8 cellular contexts compared by ENCODE assay signal in the genomic region with DNA sequence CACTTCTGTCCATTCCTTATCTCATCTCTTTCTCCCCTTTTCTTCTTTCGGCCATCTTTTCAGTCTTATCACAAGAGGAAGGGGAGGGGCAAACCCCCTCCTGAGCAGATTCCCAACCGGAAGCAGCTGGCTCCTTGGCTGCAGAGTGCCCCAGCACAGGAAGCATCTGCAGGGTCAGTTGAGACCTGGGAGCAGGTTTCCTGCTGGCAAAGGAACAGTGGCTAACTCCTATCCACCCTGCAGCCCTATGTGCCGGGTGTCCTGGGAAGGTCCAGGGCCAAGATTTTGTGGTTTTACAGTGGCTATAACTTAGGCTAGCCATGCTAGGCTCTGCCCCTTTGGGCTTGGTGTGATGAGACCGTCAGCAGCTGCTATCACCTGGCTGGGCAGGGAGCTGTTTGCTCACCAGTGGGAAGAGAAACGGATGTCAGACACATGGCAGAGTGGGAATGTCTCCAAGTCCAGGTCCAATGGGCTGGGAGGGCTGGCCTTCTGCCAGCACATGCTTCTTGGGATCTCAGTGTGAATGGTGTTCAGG. TPM values are rescaled to one million over a fixed set of nuclear protein-coding genes. Genes with fewer than 3 reads are reported as not detected.
DNase-seq lines count a peak whose midpoint lies in the region; ATAC-seq lines count a peak whose summit lies in the region.

No MANE protein-coding gene starts in this region.

- peak overlapping the region in 5 of 8 donors; percentile 17 to 65 (median 21) for H3K4me3 Mint-ChIP-seq in CD4-positive, alpha-beta memory T cell

- CTCF ChIA-PET in CD4-positive, alpha-beta memory T cell (lab: Charles Lee; ENCODE audit: partially characterized antibody), result interaction anchor here (1.4 to 22.4 kb wide), 6 partner anchors 6 to 43 kb away, joined by 4 to 1282 read pairs (median 24); partner anchors contain the start of gene SH2B3

- no peaks in the 10 kb centered on the region for H3K27me3 ChIP-seq in CD4-positive, alpha-beta memory T cell (ENCODE audit: insufficient read depth, low read length)

- H3K4me1 Mint-ChIP-seq in CD4-positive, alpha-beta memory T cell, result peaks cover 47 to 92% (median 79%) of the 10 kb centered on the region in 4 donors

- DNase-seq in CD4-positive, alpha-beta memory T cell, result no peak
- peak; percentile 52 to 57 for DNase-seq in Kasumi-1 (lab: John Stamatoyannopoulos, UW)
- DNase-seq in left lobe of liver (ENCODE audit: low spot score), result peak; percentile 77
- DNase-seq in ureter (ENCODE audit: low spot score), result peak; percentile 46
- no peak for DNase-seq in T-helper 9 cell
- no peak for DNase-seq in stimulated activated naive CD4-positive, alpha-beta T cell treated with Interleukin-2 at 50 U/mL for 16 hours (lab: John Stamatoyannopoulos, UW)

- no peaks in the 10 kb centered on the region for H3K27me3 Mint-ChIP-seq in CD4-positive, alpha-beta memory T cell

- H3K9me3 Mint-ChIP-seq in CD4-positive, alpha-beta memory T cell, result peaks cover 0 to 2% (median 0%) of the 10 kb centered on the region in 8 donors

- H3K36me3 Mint-ChIP-seq in CD4-positive, alpha-beta memory T cell, result peaks cover 27 to 54% of the 10 kb centered on the region in 2 donors

- intact Hi-C loops in CD4-positive, alpha-beta memory T cell (cut with micrococcal nuclease), result no loop called here

- peak overlapping the region; percentile 71 for H3K27ac ChIP-seq in CD4-positive, alpha-beta memory T cell (ENCODE audit: low read depth, low read length)
- peak overlapping the region; percentile 37 for H3K27ac ChIP-seq in angular gyrus (ENCODE audit: low read depth, low read length)

- H3K4me1 ChIP-seq in CD4-positive, alpha-beta memory T cell (ENCODE audit: insufficient read depth, low read length), result peaks cover 81% of the 10 kb centered on the region

- H3K4me3 ChIP-seq in CD4-positive, alpha-beta memory T cell (ENCODE audit: low read length in 2 of 2), result no peak overlapping the region

- no peaks in the 10 kb centered on the region for H3K9me3 ChIP-seq in CD4-positive, alpha-beta memory T cell (ENCODE audit: control insufficient read depth in 1 of 2, low read length in 2 of 2)

- peaks cover 44% of the 10 kb centered on the region for H3K36me3 ChIP-seq in CD4-positive, alpha-beta memory T cell (ENCODE audit: insufficient read depth, low read length)

- peak; percentile 60 for ATAC-seq in left lobe of liver
- ATAC-seq in GM18868 (IDR thresholded peaks at IDR 0.05; ENCODE audit: unreplicated experiment), result no peak

- POLR2A ChIA-PET in CD4-positive, alpha-beta memory T cell (lab: Charles Lee; ENCODE audit: partially characterized antibody), result interaction anchor here (1.5 to 27.1 kb wide), 5 partner anchors 9 to 40 kb away, joined by 3 to 683 read pairs (median 107); partner anchors contain the start of gene SH2B3

- H3K27ac Mint-ChIP-seq in CD4-positive, alpha-beta memory T cell, result peak overlapping the region; percentile 83 to 100 (median 96)

RNA-seq across cellular contexts. Expression of gene SH2B3, which starts 40.4 kb away (rescaled TPM):
- 10 to 100 TPM; 25.3 to 28.2 TPM for total RNA-seq in CD4-positive, alpha-beta memory T cell
- 10 to 100 TPM in 1 of 2 donors, 1 to 10 TPM in 1; 4.2 to 14.2 TPM for polyA plus RNA-seq in CD4-positive, alpha-beta memory T cell
- 11.7 TPM for total RNA-seq in left lobe of liver
- total RNA-seq in ureter, result 20.4 TPM

Comparison
In these comparisons a context has a peak if more than half of its experiments do, and no peak if none do; other contexts are left out.
1. DNase-seq: peak in Kasumi-1 (2 of 2), left lobe of liver (single experiment) and ureter (single experiment); none in CD4-positive, alpha-beta memory T cell (0 of 5), T-helper 9 cell (single experiment) and stimulated activated naive CD4-positive, alpha-beta T cell treated with Interleukin-2 at 50 U/mL for 16 hours (single experiment).